ENCODE assay signal across 8 cellular contexts in the genomic region with DNA sequence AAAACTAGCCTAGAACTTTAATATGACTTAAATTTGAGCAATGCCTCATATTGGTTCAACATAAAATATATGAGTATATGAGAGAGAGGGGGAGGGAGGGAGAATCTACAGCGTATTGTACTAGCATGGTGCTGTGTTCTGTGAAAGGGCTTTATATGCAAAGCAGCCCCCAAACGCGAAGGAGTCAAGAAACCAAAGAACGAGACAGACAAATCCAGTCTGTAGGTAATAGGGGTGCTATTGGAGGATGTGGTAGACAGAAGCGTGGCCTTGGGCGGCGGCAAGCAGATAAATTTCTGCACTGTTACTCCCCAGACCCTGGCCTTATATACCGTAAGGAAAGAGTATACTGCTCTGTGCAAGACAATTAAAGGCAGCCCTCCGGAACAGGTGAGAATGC. TPM values are rescaled to one million over a fixed set of nuclear protein-coding genes. Genes with fewer than 3 reads are reported as not detected.
DNase-seq lines count a peak whose midpoint lies in the region; ATAC-seq lines count a peak whose summit lies in the region.

No MANE protein-coding gene starts in this region.

- peaks cover 29% of the 10 kb centered on the region for H3K27me3 Mint-ChIP-seq in activated CD4-positive, alpha-beta T cell treated with anti-CD3 and anti-CD28 coated beads for 36 hours

- peak; percentile 13 for DNase-seq in activated CD4-positive, alpha-beta T cell treated with anti-CD3 and anti-CD28 coated beads for 36 hours
- DNase-seq in activated CD4-positive, alpha-beta T cell treated with anti-CD3 and anti-CD28 coated beads, Interleukin-2, amount 50 U/mL, for 4 hours: no peak
- DNase-seq in adipocyte (ENCODE audit: low read depth) (no peak), medulla oblongata (ENCODE audit: extremely low spot score) (peak; percentile 26), SIG-M5 treated with dmso at 0.1 percent for 504 hours (lab: John Stamatoyannopoulos, UW; ENCODE audit: unreplicated experiment) (no peak), NCI-H1436 treated with DMSO at 0.1 percent for 48 hours (lab: John Stamatoyannopoulos, UW) (no peak), GOT3 (lab: John Stamatoyannopoulos, UW) (no peak)

- peaks cover 34% of the 10 kb centered on the region for H3K4me1 Mint-ChIP-seq in activated CD4-positive, alpha-beta T cell treated with anti-CD3 and anti-CD28 coated beads for 36 hours

- no peaks in the 10 kb centered on the region for H3K27me3 ChIP-seq in adipocyte (replicated peaks; ENCODE audit: control insufficient read depth, insufficient read depth, low read length)

- intact Hi-C loops in activated CD4-positive, alpha-beta T cell treated with anti-CD3 and anti-CD28 coated beads for 36 hours (cut with DNase I, micrococcal nuclease): loop anchor here (1.0 to 5.0 kb wide), 7 partner anchors 9 to 1700 kb away; a partner anchor contains a TSS

- POLR2A ChIA-PET in activated CD4-positive, alpha-beta T cell treated with anti-CD3 and anti-CD28 coated beads for 36 hours (lab: Charles Lee): no interaction called here

- no peaks in the 10 kb centered on the region for H3K9me3 ChIP-seq in adipocyte (ENCODE audit: control insufficient read depth, low read length)

- peaks cover 5% of the 10 kb centered on the region for H3K36me3 Mint-ChIP-seq in activated CD4-positive, alpha-beta T cell treated with anti-CD3 and anti-CD28 coated beads for 36 hours (ENCODE audit: low read depth)

- H3K27ac Mint-ChIP-seq in activated CD4-positive, alpha-beta T cell treated with anti-CD3 and anti-CD28 coated beads for 36 hours: peak overlapping the region; percentile 78

- peak overlapping the region; percentile 92 for H3K9ac ChIP-seq in adipocyte (ENCODE audit: low read length)

- H3K9me3 Mint-ChIP-seq in activated CD4-positive, alpha-beta T cell treated with anti-CD3 and anti-CD28 coated beads for 36 hours (ENCODE audit: low read depth): no peaks in the 10 kb centered on the region

- no peak for ATAC-seq in activated CD4-positive, alpha-beta T cell treated with anti-CD3 and anti-CD28 coated beads for 36 hours
- peak; percentile 26 for ATAC-seq in HG03159 (IDR thresholded peaks at IDR 0.05; ENCODE audit: unreplicated experiment)

- H3K4me3 Mint-ChIP-seq in activated CD4-positive, alpha-beta T cell treated with anti-CD3 and anti-CD28 coated beads for 36 hours: peak overlapping the region; percentile 95

- peaks cover 9% of the 10 kb centered on the region for H3K36me3 ChIP-seq in adipocyte (ENCODE audit: control insufficient read depth, insufficient read depth, low read length, severe bottlenecking)

- peak overlapping the region; percentile 93 for H3K4me3 ChIP-seq in adipocyte (ENCODE audit: low read length)

- peaks cover 48% of the 10 kb centered on the region for H3K4me1 ChIP-seq in adipocyte (ENCODE audit: control insufficient read depth, insufficient read depth, low read length)

- CTCF ChIA-PET in activated CD4-positive, alpha-beta T cell treated with anti-CD3 and anti-CD28 coated beads for 36 hours (lab: Charles Lee): interaction anchor here (1.8 kb wide), 1 partner anchor 39 kb away, joined by 6 read pairs; no protein-coding TSS in a partner anchor

RNA-seq across cellular contexts. Expression of a gene that starts 0.8 kb away (rescaled TPM):
- total RNA-seq in activated CD4-positive, alpha-beta T cell treated with anti-CD3 and anti-CD28 coated beads for 36 hours: 100 to 1,000 TPM; 105 to 117 TPM

Comparison
In these comparisons a context has a peak if more than half of its experiments do, and no peak if none do; other contexts are left out.
1. DNase-seq: peak in activated CD4-positive, alpha-beta T cell treated with anti-CD3 and anti-CD28 coated beads for 36 hours (single experiment) and medulla oblongata (single experiment); none in activated CD4-positive, alpha-beta T cell treated with anti-CD3 and anti-CD28 coated beads, Interleukin-2, amount 50 U/mL, for 4 hours (0 of 2), adipocyte (single experiment), SIG-M5 treated with dmso at 0.1 percent for 504 hours (single experiment), NCI-H1436 treated with DMSO at 0.1 percent for 48 hours (single experiment) and GOT3 (single experiment).